Comparison of ENCODE assay signal across 8 cellular contexts in the genomic region with DNA sequence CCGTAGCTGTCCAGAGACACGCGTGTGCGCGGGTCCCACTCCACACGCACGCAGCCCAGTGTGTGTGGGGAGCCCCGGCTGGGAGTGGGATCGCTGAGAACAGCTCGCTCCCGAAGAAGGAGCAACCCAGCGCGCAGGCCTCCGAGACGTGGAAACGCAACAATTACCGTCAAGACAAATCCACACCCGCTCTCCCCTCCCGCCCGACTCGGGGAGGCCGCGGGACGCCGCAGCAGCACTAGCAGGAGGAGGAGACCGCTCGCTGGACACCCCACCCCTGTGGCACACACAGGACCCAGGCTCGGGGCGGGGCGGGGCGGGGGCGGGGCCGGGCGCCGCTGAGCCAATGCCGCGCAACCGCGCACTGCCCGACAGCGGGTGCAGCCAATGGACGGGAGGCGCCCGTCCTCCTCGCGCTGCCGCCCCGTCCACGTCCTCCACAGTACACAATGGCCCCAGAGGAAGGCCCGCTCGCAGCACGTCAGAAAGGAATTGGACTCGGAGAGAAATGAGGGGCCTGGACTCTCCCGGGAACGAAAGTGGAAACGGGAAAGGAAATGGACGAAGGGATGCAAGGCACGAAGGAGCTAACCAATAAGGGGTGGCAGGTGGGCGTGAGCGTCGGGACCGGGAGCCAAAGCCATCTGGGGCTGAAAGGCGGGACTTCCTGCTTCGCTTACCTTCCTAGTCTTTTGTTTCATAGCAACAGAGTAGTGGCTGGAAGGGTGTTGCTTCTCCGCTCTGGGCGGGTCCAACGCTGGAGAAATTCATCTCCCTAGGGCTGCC. TPM values are rescaled to one million over a fixed set of nuclear protein-coding genes. Genes with fewer than 3 reads are reported as not detected.
A peak's percentile ranks its signal among the peaks of the same experiment; 100 is the strongest.
DNase-seq lines count a peak whose midpoint lies in the region; TF ChIP-seq lines count a peak whose summit lies in the region.

Gene CBLB, minus strand, starts transcription at position 268 of the 786 bp plus-strand sequence. CDS start 1,435 bp downstream, outside the sequence.

- no peaks in the 10 kb centered on the region for H3K9me3 Mint-ChIP-seq in nephron
- H3K9me3 Mint-ChIP-seq in stimulated activated naive CD8-positive, alpha-beta T cell treated with anti-CD3 and anti-CD28 coated beads, Interleukin-15, Interleukin-2, amounts not matched to agents 100 ng/mL and 50 ng/mL, for 24 hours, result no peaks in the 10 kb centered on the region

- no peak within 1 kb of the TSS for H3K27ac ChIP-seq in MM.1S (ENCODE audit: low read length)

- H3K27me3 Mint-ChIP-seq in nephron (ENCODE audit: low read depth), result no peaks in the 10 kb centered on the region
- H3K27me3 Mint-ChIP-seq in stimulated activated naive CD8-positive, alpha-beta T cell treated with anti-CD3 and anti-CD28 coated beads, Interleukin-15, Interleukin-2, amounts not matched to agents 100 ng/mL and 50 ng/mL, for 24 hours, result no peaks in the 10 kb centered on the region

- H3K4me3 ChIP-seq in HAP-1 (peak within 1 kb of the TSS; percentile 88), MM.1S (ENCODE audit: low read length) (peak within 1 kb of the TSS; percentile 89), fibroblast of the aortic adventitia (ENCODE audit: low read depth, low read length) (peak within 1 kb of the TSS; percentile 87)

- peak within 1 kb of the TSS; percentile 80 for H3K4me2 ChIP-seq in MM.1S (ENCODE audit: low read depth, low read length)

- H3K9ac ChIP-seq in MM.1S (ENCODE audit: low read length), result peak within 1 kb of the TSS; percentile 41; the same call in 1 of the 2 replicates

- no peaks in the 10 kb centered on the region for H3K9me2 ChIP-seq in MM.1S (replicated peaks; ENCODE audit: insufficient read depth, low read length)

- H3F3A ChIP-seq in MM.1S (ENCODE audit: insufficient read depth, low read length), result peaks cover 14% of the 10 kb centered on the region

- H3K27ac Mint-ChIP-seq in nephron, result peak within 1 kb of the TSS; percentile 99 to 100 (median 99)
- H3K27ac Mint-ChIP-seq in stimulated activated naive CD8-positive, alpha-beta T cell treated with anti-CD3 and anti-CD28 coated beads, Interleukin-15, Interleukin-2, amounts not matched to agents 100 ng/mL and 50 ng/mL, for 24 hours, result peak within 1 kb of the TSS; percentile 100

- H3K36me3 ChIP-seq in HAP-1 (replicated peaks) (0 out of 2 replicates have a peak, but pooled peaks cover 3% of the 10 kb centered on the region), MM.1S (replicated peaks; ENCODE audit: insufficient read depth, low read length) (no peaks in the 10 kb centered on the region)

- H3K9me3 ChIP-seq in HAP-1, result no peaks in the 10 kb centered on the region
- no peaks in the 10 kb centered on the region for H3K9me3 ChIP-seq in MM.1S (replicated peaks; ENCODE audit: insufficient read depth, low read length)

- H4K20me1 ChIP-seq in MM.1S (ENCODE audit: insufficient read depth, low read length), result 0 out of 2 replicates have a peak, but pooled peaks cover 4% of the 10 kb centered on the region

- H3K27me3 ChIP-seq in HAP-1 (ENCODE audit: low read depth) (0 out of 2 replicates have a peak, but pooled peaks cover 5% of the 10 kb centered on the region), MM.1S (replicated peaks; ENCODE audit: insufficient read depth, low read length) (peaks cover 37% of the 10 kb centered on the region)

- TF ChIP-seq CTCF in MM.1S (IDR thresholded peaks at IDR 0.05; ENCODE audit: low read length), result no peak
- TF ChIP-seq CTCF in fibroblast of the aortic adventitia (IDR thresholded peaks at IDR 0.05; ENCODE audit: insufficient read depth, low read length), result no peak
- TF ChIP-seq CTCF in nephron (IDR thresholded peaks at IDR 0.05; ENCODE audit: unreplicated experiment in 3 of 3), result no peak

- H3K36me3 Mint-ChIP-seq in nephron (ENCODE audit: low read depth), result peaks cover 25% of the 10 kb centered on the region
- H3K36me3 Mint-ChIP-seq in stimulated activated naive CD8-positive, alpha-beta T cell treated with anti-CD3 and anti-CD28 coated beads, Interleukin-15, Interleukin-2, amounts not matched to agents 100 ng/mL and 50 ng/mL, for 24 hours (ENCODE audit: low read depth), result peaks cover 43% of the 10 kb centered on the region

- H3K4me1 Mint-ChIP-seq in nephron, result peaks cover 50% of the 10 kb centered on the region
- peaks cover 58% of the 10 kb centered on the region for H3K4me1 Mint-ChIP-seq in stimulated activated naive CD8-positive, alpha-beta T cell treated with anti-CD3 and anti-CD28 coated beads, Interleukin-15, Interleukin-2, amounts not matched to agents 100 ng/mL and 50 ng/mL, for 24 hours (ENCODE audit: low read depth)

- in situ Hi-C loops in HAP-1 (cut with MboI; ENCODE audit: low sequenced_read_pairs), result no loop called here

- peak; percentile 96 for DNase-seq in ELR (ENCODE audit: low read depth)
- peak; percentile 90 to 93 for DNase-seq in HAP-1 (ENCODE audit: low spot score in 2 of 2)
- peak; percentile 84 for DNase-seq in MM.1S
- DNase-seq in SIG-M5 (lab: John Stamatoyannopoulos, UW), result peak; percentile 86
- peak; percentile 83 for DNase-seq in activated gamma-delta T cell (lab: John Stamatoyannopoulos, UW)
- DNase-seq in fibroblast of the aortic adventitia (ENCODE audit: low read depth), result peak; percentile 99

- no peaks in the 10 kb centered on the region for H3K79me2 ChIP-seq in MM.1S (ENCODE audit: low read length)

- H3K4me1 ChIP-seq in HAP-1 (peaks cover 7% of the 10 kb centered on the region), MM.1S (ENCODE audit: low read length) (peaks cover 24% of the 10 kb centered on the region)

- H2AFZ ChIP-seq in MM.1S (ENCODE audit: low read length), result peak within 1 kb of the TSS; percentile 88

- peak within 1 kb of the TSS; percentile 94 to 98 (median 97) for H3K4me3 Mint-ChIP-seq in nephron
- peak within 1 kb of the TSS; percentile 97 for H3K4me3 Mint-ChIP-seq in stimulated activated naive CD8-positive, alpha-beta T cell treated with anti-CD3 and anti-CD28 coated beads, Interleukin-15, Interleukin-2, amounts not matched to agents 100 ng/mL and 50 ng/mL, for 24 hours

RNA-seq across cellular contexts. Expression of gene CBLB, which starts in this region (rescaled TPM):
- 63.9 and 70.3 TPM in 2 replicates for total RNA-seq in fibroblast of the aortic adventitia (ENCODE audit: low replicate concordance)
